ENCODE assay signal across 8 cellular contexts in genomic region chr1:67850611-67851075, GRCh38. TPM values are rescaled to one million over a fixed set of nuclear protein-coding genes. Genes with fewer than 3 reads are reported as not detected.
DNase-seq lines count a peak whose midpoint lies in the region; ATAC-seq and TF ChIP-seq lines count a peak whose summit lies in the region.

No MANE protein-coding gene starts in this region.

- H3K27me3 ChIP-seq in gastrocnemius medialis: no peaks in the 10 kb centered on the region

- H3K27ac ChIP-seq in gastrocnemius medialis: no peak overlapping the region

- CTCF ChIA-PET in HEK293T (lab: Yijun Ruan, JAX): interaction anchor here (0.7 to 3.2 kb wide), 16 partner anchors 10 to 529 kb away, joined by 3 to 23 read pairs (median 3); no protein-coding TSS in a partner anchor
- CTCF ChIA-PET in activated naive CD4-positive, alpha-beta T cell treated with anti-CD3 and anti-CD28 coated beads, Interleukin-2, amount 10 ng/mL, durations not matched to agents 7 days and 5 days (lab: Charles Lee): interaction anchor here (0.7 to 1.9 kb wide), 7 partner anchors 8 to 289 kb away, joined by 3 to 13 read pairs (median 3); no protein-coding TSS in a partner anchor

- POLR2A ChIA-PET in HEK293T (lab: Yijun Ruan, JAX): interaction anchor here (1.4 kb wide), 1 partner anchor 19 kb away, joined by 3 read pairs; no protein-coding TSS in a partner anchor

- intact Hi-C loops in gastrocnemius medialis (cut with DNase I; ENCODE audit: low total_unique reads): loop anchor here (5.0 to 10.0 kb wide), 2 partner anchors 262 to 494 kb away; no protein-coding TSS in a partner anchor

- no peaks in the 10 kb centered on the region for H3K9me3 Mint-ChIP-seq in activated naive CD4-positive, alpha-beta T cell treated with anti-CD3 and anti-CD28 coated beads, Interleukin-2, amount 10 ng/mL, durations not matched to agents 7 days and 5 days

- H3K27me3 Mint-ChIP-seq in activated naive CD4-positive, alpha-beta T cell treated with anti-CD3 and anti-CD28 coated beads, Interleukin-2, amount 10 ng/mL, durations not matched to agents 7 days and 5 days: peaks cover 21% of the 10 kb centered on the region

- H3K9me3 ChIP-seq in gastrocnemius medialis: no peaks in the 10 kb centered on the region

- no peak for TF ChIP-seq CTCF in fibroblast of the aortic adventitia (IDR thresholded peaks at IDR 0.05; ENCODE audit: insufficient read depth, low read length)
- TF ChIP-seq CTCF in gastrocnemius medialis (IDR thresholded peaks at IDR 0.05 in 4 of 5, conservative IDR thresholded peaks at IDR 0.05 in 1 of 5): no peak

- DNase-seq in HEK293T (ENCODE audit: extremely low spot score) (peak; percentile 44), OCI-M1 (lab: John Stamatoyannopoulos, UW) (peak; percentile 56), fibroblast of the aortic adventitia (ENCODE audit: low read depth) (peak; percentile 89), gastrocnemius medialis (peak; percentile 36 to 60), NOMO-1 treated with DMSO at 0.1 percent for 48 hours (lab: John Stamatoyannopoulos, UW; ENCODE audit: unreplicated experiment) (no peak), middle frontal gyrus (ENCODE audit: extremely low spot score, low spot score) (no peak)
- DNase-seq in activated naive CD4-positive, alpha-beta T cell treated with anti-CD3 and anti-CD28 coated beads, Interleukin-2, amount 10 ng/mL, durations not matched to agents 7 days and 5 days: no peak
- no peak for DNase-seq in activated effector memory CD4-positive, alpha-beta T cell treated with Interleukin-2 at 50 U/mL for 16 hours

- H3K4me1 ChIP-seq in gastrocnemius medialis: peaks cover 8 to 10% of the 10 kb centered on the region in 2 donors

- no peak for TF ChIP-seq POLR2A in gastrocnemius medialis (IDR thresholded peaks at IDR 0.05)

- no peaks in the 10 kb centered on the region for H3K36me3 ChIP-seq in gastrocnemius medialis

- H3K27ac Mint-ChIP-seq in activated naive CD4-positive, alpha-beta T cell treated with anti-CD3 and anti-CD28 coated beads, Interleukin-2, amount 10 ng/mL, durations not matched to agents 7 days and 5 days: no peak overlapping the region

- H3K36me3 Mint-ChIP-seq in activated naive CD4-positive, alpha-beta T cell treated with anti-CD3 and anti-CD28 coated beads, Interleukin-2, amount 10 ng/mL, durations not matched to agents 7 days and 5 days: no peaks in the 10 kb centered on the region

- ATAC-seq in gastrocnemius medialis: peak; percentile 88 to 92

- no peaks in the 10 kb centered on the region for H3K4me1 Mint-ChIP-seq in activated naive CD4-positive, alpha-beta T cell treated with anti-CD3 and anti-CD28 coated beads, Interleukin-2, amount 10 ng/mL, durations not matched to agents 7 days and 5 days

- in situ Hi-C loops in gastrocnemius medialis (cut with MboI; ENCODE audit: low sequenced_read_pairs in 4 of 4): loop anchor here in 2 of 4 donors (10.0 to 25.0 kb wide), 2 partner anchors 254 to 487 kb away; no protein-coding TSS in a partner anchor

- no peak overlapping the region for H3K4me3 Mint-ChIP-seq in activated naive CD4-positive, alpha-beta T cell treated with anti-CD3 and anti-CD28 coated beads, Interleukin-2, amount 10 ng/mL, durations not matched to agents 7 days and 5 days

- H3K4me3 ChIP-seq in fibroblast of the aortic adventitia (ENCODE audit: low read depth, low read length) (no peak overlapping the region), gastrocnemius medialis (no peak overlapping the region)

TF ChIP-seq in HEK293T, 16 proteins besides CTCF, POLR2A, EP300 and RAD21:
- no peak for TF ChIP-seq ARNT (IDR thresholded peaks at IDR 0.05)
- TF ChIP-seq CTBP1 (IDR thresholded peaks at IDR 0.05; ENCODE audit: borderline replicate concordance): no peak
- no peak for TF ChIP-seq FOXK2 (IDR thresholded peaks at IDR 0.05)
- TF ChIP-seq L3MBTL2 (conservative IDR thresholded peaks at IDR 0.05): no peak
- no peak for TF ChIP-seq ELF4 (IDR thresholded peaks at IDR 0.05)
- no peak for TF ChIP-seq ZNF384 (IDR thresholded peaks at IDR 0.05)
- no peak for TF ChIP-seq NFRKB (IDR thresholded peaks at IDR 0.05)
- TF ChIP-seq BHLHE40 (IDR thresholded peaks at IDR 0.05; ENCODE audit: borderline replicate concordance): no peak
- TF ChIP-seq SUZ12 (IDR thresholded peaks at IDR 0.05): no peak
- no peak for TF ChIP-seq PKNOX1 (IDR thresholded peaks at IDR 0.05)
- no peak for TF ChIP-seq TARDBP (IDR thresholded peaks at IDR 0.05)
- TF ChIP-seq LEF1 (IDR thresholded peaks at IDR 0.05; ENCODE audit: borderline replicate concordance): no peak
- no peak for TF ChIP-seq HDGF (IDR thresholded peaks at IDR 0.05; ENCODE audit: borderline replicate concordance)
- no peak for TF ChIP-seq FOXA1 (IDR thresholded peaks at IDR 0.05)
- no peak for TF ChIP-seq SP1 (IDR thresholded peaks at IDR 0.05)
- no peak for TF ChIP-seq FOXM1 (IDR thresholded peaks at IDR 0.05; ENCODE audit: borderline replicate concordance)

RNA-seq across cellular contexts. Expression of gene GNG12, which starts 17.4 kb away (rescaled TPM):
- 91.1 and 455 TPM in 2 replicates for total RNA-seq in fibroblast of the aortic adventitia (ENCODE audit: low replicate concordance)
- total RNA-seq in gastrocnemius medialis: 10 to 100 TPM; 17.9 to 24.5 (median 22.1) TPM

Comparison
In these comparisons a context has a peak if more than half of its experiments do, and no peak if none do; other contexts are left out.
1. DNase-seq: peak in HEK293T (single experiment), OCI-M1 (single experiment), fibroblast of the aortic adventitia (single experiment) and gastrocnemius medialis (2 of 2); none in NOMO-1 treated with DMSO at 0.1 percent for 48 hours (single experiment), middle frontal gyrus (single experiment), activated naive CD4-positive, alpha-beta T cell treated with anti-CD3 and anti-CD28 coated beads, Interleukin-2, amount 10 ng/mL, durations not matched to agents 7 days and 5 days (single experiment) and activated effector memory CD4-positive, alpha-beta T cell treated with Interleukin-2 at 50 U/mL for 16 hours (single experiment).